Comparison of ENCODE assay signal across 23 cellular contexts in genomic region chr3:188259191-188259590, GRCh38.
DNase-seq lines count a peak whose midpoint lies in the region; FAIRE-seq and TF ChIP-seq lines count a peak whose summit lies in the region.
"Had no signal": no experiment of that assay in that cellular context is flagged by ENCODE, and none has a peak within 500 bp of the region (broad histone marks: within the 10 kb centered on the region; RNA-seq: fewer than 3 reads in every experiment).

No MANE protein-coding gene starts in this region.

- H3K4me3 ChIP-seq in mesenchymal stem cell (ENCODE audit: insufficient read depth in 1 of 2, low read depth in 1 of 2, low read length in 2 of 2) (no peak overlapping the region), small intestine (ENCODE audit: low read depth in 1 of 2, low read length in 2 of 2) (no peak overlapping the region)
- H3K4me3 ChIP-seq: lower lobe of right lung, SJSA1 had no signal

- H3K27ac Mint-ChIP-seq in H9 = peak overlapping the region in 2 of 3 experiments; percentile 39 to 43; a peak in 1 of 7 replicates
- H3K27ac Mint-ChIP-seq: activated CD8-positive, alpha-beta T cell treated with anti-CD3 and anti-CD28 coated beads for 36 hours; activated naive CD8-positive, alpha-beta T cell; T-cell had no signal

- H4K91ac ChIP-seq in H9 (ENCODE audit: insufficient read length, low read depth, low read length) = no peak overlapping the region
- no peak overlapping the region for H4K91ac ChIP-seq in mesenchymal stem cell (ENCODE audit: low read length)

- H3K36me3 ChIP-seq in mesenchymal stem cell (ENCODE audit: control insufficient read depth in 1 of 2, insufficient read depth in 2 of 2, low read depth in 1 of 2, low read length in 2 of 2) (peaks cover 0 to 20% of the 10 kb centered on the region in 2 experiments), small intestine (ENCODE audit: control insufficient read depth in 2 of 2, insufficient read depth in 2 of 2, low read length in 2 of 2) (no peaks in the 10 kb centered on the region)
- H3K36me3 ChIP-seq: lower lobe of right lung, neutrophil had no signal

- H3K4me1 Mint-ChIP-seq in H9 = peaks cover 7 to 8% of the 10 kb centered on the region in 2 experiments; a peak in 3 of 4 replicates

- H3K4me1 ChIP-seq in H9 (ENCODE audit: insufficient read depth, low read length) (no peaks in the 10 kb centered on the region; the same call in 1 of the 2 replicates), mesenchymal stem cell (ENCODE audit: control insufficient read depth, insufficient read depth, low read depth, low read length) (peaks cover 8% of the 10 kb centered on the region), small intestine (ENCODE audit: control insufficient read depth in 2 of 2, insufficient read depth in 1 of 2, low read depth in 1 of 2, low read length in 1 of 2) (peaks cover 9 to 15% of the 10 kb centered on the region in 2 donors)

- H2BK120ac ChIP-seq in H9 (ENCODE audit: low read depth, low read length, poor library complexity, severe bottlenecking) = no peak overlapping the region
- H2BK120ac ChIP-seq in mesenchymal stem cell (ENCODE audit: low read depth, low read length) = no peak overlapping the region

- TF ChIP-seq CTCF in H9 (conservative IDR thresholded peaks at IDR 0.05) = no peak
- TF ChIP-seq CTCF in VCaP (conservative IDR thresholded peaks at IDR 0.05) = no peak

- no peak overlapping the region for H2BK20ac ChIP-seq in H9 (ENCODE audit: low read depth, low read length, poor library complexity, severe bottlenecking)

- H2BK15ac ChIP-seq in H9 (ENCODE audit: low read depth, low read length) (no peak overlapping the region), mesenchymal stem cell (ENCODE audit: low read depth, poor library complexity, severe bottlenecking) (no peak overlapping the region)

- H3K4ac ChIP-seq in H9 (ENCODE audit: low read depth, low read length) = no peak overlapping the region
- H3K4ac ChIP-seq in mesenchymal stem cell (ENCODE audit: low read depth in 1 of 2, low read length in 2 of 2) = no peak overlapping the region

- H2AFZ ChIP-seq in H9 (ENCODE audit: low read length) (no peak overlapping the region), mesenchymal stem cell (ENCODE audit: low read depth, low read length) (no peak overlapping the region)

- H2BK5ac ChIP-seq in H9 (ENCODE audit: insufficient read length, low read length) = no peak overlapping the region
- H2BK5ac ChIP-seq in mesenchymal stem cell (ENCODE audit: low read depth, low read length, poor library complexity, severe bottlenecking) = no peak overlapping the region

- no peaks in the 10 kb centered on the region for H3K27me3 Mint-ChIP-seq in H9 (ENCODE audit: low read depth)
- H3K27me3 Mint-ChIP-seq: activated CD8-positive, alpha-beta T cell treated with anti-CD3 and anti-CD28 coated beads for 36 hours; activated naive CD8-positive, alpha-beta T cell; T-cell had no signal

- no peaks in the 10 kb centered on the region for H3K79me1 ChIP-seq in H9 (ENCODE audit: insufficient read depth, low read depth, low read length, poor library complexity, severe bottlenecking)
- peaks cover 13% of the 10 kb centered on the region for H3K79me1 ChIP-seq in mesenchymal stem cell (replicated peaks; ENCODE audit: low read length, poor library complexity, severe bottlenecking)

- H3T11ph ChIP-seq in H9 (ENCODE audit: low read length) = no peak overlapping the region

- DNase-seq in H9 (no peak), mesenchymal stem cell (no peak), small intestine (peak; percentile 82), glomerular visceral epithelial cell (ENCODE audit: extremely low spot score) (no peak), NCI-H510A treated with DMSO at 0.1 percent for 48 hours (lab: John Stamatoyannopoulos, UW) (no peak), HuH-7.5 (ENCODE audit: low spot score) (no peak)
- DNase-seq: activated CD4-positive, CD25-positive, alpha-beta regulatory T cell treated with anti-CD3 and anti-CD28 coated beads, Interleukin-2, amount 50 U/mL, for 72 hours; activated CD8-positive, alpha-beta T cell treated with anti-CD3 and anti-CD28 coated beads for 36 hours; anterior cingulate cortex; DND-41; lower lobe of right lung; NCI-H345; NCI-H774; T-cell had no signal

- H3K23ac ChIP-seq in H9 (ENCODE audit: insufficient read length, low read depth, low read length) (no peak overlapping the region), mesenchymal stem cell (ENCODE audit: low read length in 2 of 2) (no peak overlapping the region)

- no peak overlapping the region for H3K56ac ChIP-seq in H9 (ENCODE audit: insufficient read length, low read depth, low read length)

- no peak overlapping the region for H4K8ac ChIP-seq in H9 (replicated peaks; ENCODE audit: insufficient read length, low read depth, low read length)
- H4K8ac ChIP-seq in mesenchymal stem cell (ENCODE audit: low read length) = no peak overlapping the region

- H3K9ac ChIP-seq in H9 (ENCODE audit: extremely low read depth, insufficient read length, low read length) = no peak overlapping the region
- no peak overlapping the region for H3K9ac ChIP-seq in mesenchymal stem cell (ENCODE audit: low read length)
- H3K9ac ChIP-seq: KMS-11 had no signal

- no peak overlapping the region for H4K5ac ChIP-seq in H9 (ENCODE audit: insufficient read length, low read depth, low read length)

- H3K18ac ChIP-seq in H9 (ENCODE audit: insufficient read length, low read depth, low read length) (no peak overlapping the region), mesenchymal stem cell (ENCODE audit: low read depth in 1 of 2, low read length in 2 of 2) (no peak overlapping the region)

- H3K27ac ChIP-seq in H9 (ENCODE audit: insufficient read length, low read depth, low read length) (no peak overlapping the region), VCaP (peak overlapping the region; percentile 7; the same call in 1 of the 2 replicates), mesenchymal stem cell (ENCODE audit: low read length, poor library complexity, severe bottlenecking) (no peak overlapping the region), small intestine (ENCODE audit: low read depth in 1 of 2, low read length in 1 of 2) (peak overlapping the region in 1 of 2 donors; percentile 12)
- H3K27ac ChIP-seq: KMS-11, lower lobe of right lung, neutrophil, SJSA1 had no signal

- no peaks in the 10 kb centered on the region for H3K36me3 Mint-ChIP-seq in H9 (ENCODE audit: insufficient read depth in 1 of 3, low read depth in 3 of 3)

- no peak overlapping the region for H3K4me3 Mint-ChIP-seq in H9
- H3K4me3 Mint-ChIP-seq: activated CD8-positive, alpha-beta T cell treated with anti-CD3 and anti-CD28 coated beads for 36 hours; activated naive CD8-positive, alpha-beta T cell; T-cell had no signal

- no peaks in the 10 kb centered on the region for H3K23me2 ChIP-seq in H9 (ENCODE audit: insufficient read length, low read depth, low read length, poor library complexity, severe bottlenecking)

- H3K79me2 ChIP-seq in H9 (ENCODE audit: insufficient read depth, low read length) = peaks cover 2% of the 10 kb centered on the region; the same call in 1 of the 2 replicates

- no peak overlapping the region for H3K14ac ChIP-seq in H9 (ENCODE audit: insufficient read depth, low read length)
- H3K14ac ChIP-seq in mesenchymal stem cell (ENCODE audit: low read length in 2 of 2) = no peak overlapping the region

- no CpG with 5 or more reads among the region's 2 CpGs for WGBS in H9 (ENCODE audit: extremely low coverage, insufficient read length, low lambda C conversion rate)
- WGBS in mesenchymal stem cell = 98% methylated on average over 2 of the region's 2 CpGs
- WGBS in small intestine, 3 donors = 44 to 63% (median 47%) methylated on average over 2 of the region's 2 CpGs

- no peaks in the 10 kb centered on the region for H3K9me3 Mint-ChIP-seq in H9
- H3K9me3 Mint-ChIP-seq: activated CD8-positive, alpha-beta T cell treated with anti-CD3 and anti-CD28 coated beads for 36 hours; T-cell had no signal

- H2AK5ac ChIP-seq in H9 (ENCODE audit: insufficient read length, low read length) = no peak overlapping the region
- H2AK5ac ChIP-seq in mesenchymal stem cell (ENCODE audit: low read length, severe bottlenecking) = peak overlapping the region; percentile 70

- no peaks in the 10 kb centered on the region for H4K20me1 ChIP-seq in H9 (ENCODE audit: control insufficient read depth, insufficient read depth, insufficient read length)

- no peak overlapping the region for H3K4me2 ChIP-seq in H9 (ENCODE audit: insufficient read depth, insufficient read length, low read length)
- H3K4me2 ChIP-seq in mesenchymal stem cell (ENCODE audit: low read length, poor library complexity, severe bottlenecking) = no peak overlapping the region
- H3K4me2 ChIP-seq: KMS-11 had no signal

- no peaks in the 10 kb centered on the region for H3K27me3 ChIP-seq in H9 (ENCODE audit: insufficient read depth, low read length)
- H3K27me3 ChIP-seq in mesenchymal stem cell (ENCODE audit: control insufficient read depth in 1 of 2, insufficient read depth in 1 of 2, low read length in 2 of 2) = no peaks in the 10 kb centered on the region
- no peaks in the 10 kb centered on the region for H3K27me3 ChIP-seq in small intestine (ENCODE audit: control insufficient read depth in 2 of 2, insufficient read depth in 2 of 2, low read length in 2 of 2)
- H3K27me3 ChIP-seq: neutrophil, SJSA1 had no signal

- no peaks in the 10 kb centered on the region for H3K9me3 ChIP-seq in H9 (ENCODE audit: control insufficient read depth, low read depth, low read length)
- H3K9me3 ChIP-seq in mesenchymal stem cell (ENCODE audit: control insufficient read depth, low read length) = no peaks in the 10 kb centered on the region
- H3K9me3 ChIP-seq in small intestine (ENCODE audit: control insufficient read depth, low read depth) = no peaks in the 10 kb centered on the region
- H3K9me3 ChIP-seq: lower lobe of right lung, neutrophil, SJSA1 had no signal

- H2BK12ac ChIP-seq in H9 (ENCODE audit: insufficient read length, low read depth, low read length) (no peak overlapping the region), mesenchymal stem cell (ENCODE audit: low read length in 2 of 2) (no peak overlapping the region)

- FAIRE-seq in small intestine (lab: Jason Lieb, UNC) = no peak
- FAIRE-seq: GM18507, HTR-8/SVneo, islet of Langerhans, TTC549 had no signal
